In genomic region chr9:14415947-14416346, GRCh38 we compare ENCODE assay signal across 23 cellular contexts.
DNase-seq lines count a peak whose midpoint lies in the region; ATAC-seq and TF ChIP-seq lines count a peak whose summit lies in the region.
"Had no signal": no experiment of that assay in that cellular context is flagged by ENCODE, and none has a peak within 500 bp of the region (broad histone marks: within the 10 kb centered on the region; RNA-seq: fewer than 3 reads in every experiment).

No MANE protein-coding gene starts in this region.

- H3K4me3 ChIP-seq in astrocyte of the spinal cord (ENCODE audit: low read depth, low read length) = no peak overlapping the region
- H3K4me3 ChIP-seq: neural progenitor cell, SJSA1, transverse colon had no signal

- TF ChIP-seq CTCF in astrocyte of the spinal cord (IDR thresholded peaks at IDR 0.05; ENCODE audit: low read depth, low read length) (no peak), foreskin keratinocyte (conservative IDR thresholded peaks at IDR 0.05) (no peak)

- H3K4me1 Mint-ChIP-seq in activated T-cell treated with anti-CD3 and anti-CD28 coated beads, Interleukin-2, amount 50 U/mL, for 4 hours (ENCODE audit: low read depth) = no peaks in the 10 kb centered on the region
- H3K4me1 Mint-ChIP-seq: activated naive CD8-positive, alpha-beta T cell treated with anti-CD3 and anti-CD28 coated beads, Interleukin-2, amount 10 ng/mL, durations not matched to agents 7 days and 5 days; CD4-positive, alpha-beta memory T cell had no signal

- no peaks in the 10 kb centered on the region for H3K4me1 ChIP-seq in foreskin keratinocyte
- H3K4me1 ChIP-seq: transverse colon had no signal

- DNase-seq in AG08395 (ENCODE audit: low spot score) (peak; percentile 44), HS-5 (ENCODE audit: low read depth) (peak; percentile 73), astrocyte of the spinal cord (ENCODE audit: low read depth, low spot score) (peak; percentile 89), foreskin keratinocyte (peak; percentile 42 to 70), OCI-M2 (lab: John Stamatoyannopoulos, UW; ENCODE audit: unreplicated experiment) (no peak), NCI-H1694 treated with DMSO at 0.1 percent for 48 hours (lab: John Stamatoyannopoulos, UW) (no peak), NCI-H226 (no peak)
- DNase-seq in activated T-cell treated with anti-CD3 and anti-CD28 coated beads, Interleukin-2, amount 50 U/mL, for 4 hours = no peak
- DNase-seq: activated naive CD8-positive, alpha-beta T cell treated with anti-CD3 and anti-CD28 coated beads, Interleukin-2, amount 10 ng/mL, durations not matched to agents 7 days and 5 days; CD4-positive, alpha-beta memory T cell; cerebellar nuclear complex; DND-41; effector CD8-positive, alpha-beta T cell; NCI-H1092 treated with DMSO at 0.1 percent for 48 hours; NCI-H2107; OCI-M1; transverse colon had no signal

- peaks cover 2% of the 10 kb centered on the region for H3K27me3 Mint-ChIP-seq in activated T-cell treated with anti-CD3 and anti-CD28 coated beads, Interleukin-2, amount 50 U/mL, for 4 hours (ENCODE audit: low read depth)
- H3K27me3 Mint-ChIP-seq: activated naive CD8-positive, alpha-beta T cell treated with anti-CD3 and anti-CD28 coated beads, Interleukin-2, amount 10 ng/mL, durations not matched to agents 7 days and 5 days; CD4-positive, alpha-beta memory T cell had no signal

- no peaks in the 10 kb centered on the region for H3K9me3 Mint-ChIP-seq in activated T-cell treated with anti-CD3 and anti-CD28 coated beads, Interleukin-2, amount 50 U/mL, for 4 hours
- H3K9me3 Mint-ChIP-seq: activated naive CD8-positive, alpha-beta T cell treated with anti-CD3 and anti-CD28 coated beads, Interleukin-2, amount 10 ng/mL, durations not matched to agents 7 days and 5 days; activated T-helper 1 cell treated with anti-CD3 and anti-CD28 coated beads, Interleukin-12 subunit alpha, Interleukin-12 subunit beta, Interleukin-2, Interleukin-4 antibody, amounts not matched to agents 30 ng/mL and 10 ng/mL and 1 ng/mL, durations not matched to agents 14 hours and 24 hours and 36 hours; CD4-positive, alpha-beta memory T cell had no signal

- peak; percentile 89 for ATAC-seq in foreskin keratinocyte
- no peak for ATAC-seq in activated T-cell treated with anti-CD3 and anti-CD28 coated beads, Interleukin-2, amount 50 U/mL, for 4 hours
- ATAC-seq: left lobe of liver, WTC11 had no signal

- H3K27me3 ChIP-seq in foreskin keratinocyte = peaks cover 81% of the 10 kb centered on the region
- H3K27me3 ChIP-seq: neural progenitor cell, SJSA1, transverse colon had no signal

- H3K27ac ChIP-seq in foreskin keratinocyte = no peak overlapping the region
- H3K27ac ChIP-seq: KMS-11, neural progenitor cell, SJSA1, transverse colon had no signal

- no peaks in the 10 kb centered on the region for H3K36me3 Mint-ChIP-seq in activated T-cell treated with anti-CD3 and anti-CD28 coated beads, Interleukin-2, amount 50 U/mL, for 4 hours (ENCODE audit: insufficient read depth)
- H3K36me3 Mint-ChIP-seq: activated naive CD8-positive, alpha-beta T cell treated with anti-CD3 and anti-CD28 coated beads, Interleukin-2, amount 10 ng/mL, durations not matched to agents 7 days and 5 days; CD4-positive, alpha-beta memory T cell; neural progenitor cell; WTC11 had no signal

- no peak overlapping the region for H3K4me3 Mint-ChIP-seq in activated T-cell treated with anti-CD3 and anti-CD28 coated beads, Interleukin-2, amount 50 U/mL, for 4 hours
- H3K4me3 Mint-ChIP-seq: activated naive CD8-positive, alpha-beta T cell treated with anti-CD3 and anti-CD28 coated beads, Interleukin-2, amount 10 ng/mL, durations not matched to agents 7 days and 5 days; activated T-helper 1 cell treated with anti-CD3 and anti-CD28 coated beads, Interleukin-12 subunit alpha, Interleukin-12 subunit beta, Interleukin-2, Interleukin-4 antibody, amounts not matched to agents 30 ng/mL and 10 ng/mL and 1 ng/mL, durations not matched to agents 14 hours and 24 hours and 36 hours; CD4-positive, alpha-beta memory T cell; neural progenitor cell; WTC11 had no signal

- in situ Hi-C loops in astrocyte of the spinal cord (cut with HindIII; ENCODE audit: low sequenced_read_pairs) = no loop called here

Comparison
In these comparisons a context has a peak if more than half of its experiments do, and no peak if none do; other contexts are left out.
1. DNase-seq: peak in AG08395 (single experiment), HS-5 (single experiment), astrocyte of the spinal cord (single experiment) and foreskin keratinocyte (2 of 2); none in OCI-M2 (single experiment), NCI-H1694 treated with DMSO at 0.1 percent for 48 hours (single experiment), NCI-H226 (single experiment) and activated T-cell treated with anti-CD3 and anti-CD28 coated beads, Interleukin-2, amount 50 U/mL, for 4 hours (single experiment).